In genomic region chr13:42992585-42993122, GRCh38 we compare ENCODE assay signal across 8 cellular contexts. TPM values are rescaled to one million over a fixed set of nuclear protein-coding genes. Genes with fewer than 3 reads are reported as not detected.
DNase-seq lines count a peak whose midpoint lies in the region; ATAC-seq, FAIRE-seq and TF ChIP-seq lines count a peak whose summit lies in the region.

No MANE protein-coding gene starts in this region.

- no peaks in the 10 kb centered on the region for H3K4me1 ChIP-seq in breast epithelium
- H3K4me1 ChIP-seq in HepG2 (ENCODE audit: insufficient read depth, low read length): peaks cover 8% of the 10 kb centered on the region; the same call in 1 of the 2 replicates
- H3K4me1 ChIP-seq in transverse colon: peaks cover 13 to 27% (median 22%) of the 10 kb centered on the region in 4 donors

- H3K9ac ChIP-seq in HepG2 (ENCODE audit: insufficient read depth, low read depth, low read length): peak overlapping the region; percentile 11; the same call in 1 of the 2 replicates

- H2AFZ ChIP-seq in HepG2 (ENCODE audit: low read length): peak overlapping the region; percentile 24

- H3K27me3 Mint-ChIP-seq in MCF 10A (ENCODE audit: insufficient read depth, unreplicated experiment): no peaks in the 10 kb centered on the region
- no peaks in the 10 kb centered on the region for H3K27me3 Mint-ChIP-seq in activated naive CD8-positive, alpha-beta T cell treated with anti-CD3 and anti-CD28 coated beads for 36 hours

- in situ Hi-C loops in HepG2 (cut with HindIII; ENCODE audit: extremely low pct_ligation_motif_present, low pct_unique_long_range_greater_than_20kb) (no loop called here), transverse colon (cut with MboI; ENCODE audit: low pct_ligation_motif_present in 1 of 4, low pct_unique_long_range_greater_than_20kb in 1 of 4, low sequenced_read_pairs in 3 of 4) (no loop called here)

- no peak for DNase-seq in breast epithelium (ENCODE audit: low spot score in 2 of 2)
- DNase-seq in MCF 10A (ENCODE audit: unreplicated experiment): no peak
- DNase-seq in activated naive CD8-positive, alpha-beta T cell treated with anti-CD3 and anti-CD28 coated beads for 36 hours: no peak
- DNase-seq in HepG2 (ENCODE audit: low spot score): no peak
- no peak for DNase-seq in transverse colon
- no peak for DNase-seq in NCI-H345 treated with DMSO at 0.1 percent for 48 hours (lab: John Stamatoyannopoulos, UW; ENCODE audit: unreplicated experiment)
- DNase-seq in SKM-1 treated with dmso at 0.1 percent for 144 hours (lab: John Stamatoyannopoulos, UW; ENCODE audit: unreplicated experiment): no peak

- intact Hi-C loops in breast epithelium (cut with DNase I; ENCODE audit: low total_unique reads): no loop called here
- intact Hi-C loops in MCF 10A (cut with micrococcal nuclease): loop anchor here (10.0 kb wide), 1 partner anchor 98 kb away; no protein-coding TSS in a partner anchor
- intact Hi-C loops in HepG2 (cut with micrococcal nuclease; ENCODE audit: unreplicated experiment): no loop called here
- intact Hi-C loops in transverse colon (cut with DNase I; ENCODE audit: low total_unique reads): no loop called here

- H3K4me3 ChIP-seq in breast epithelium (peak overlapping the region; percentile 69 to 81 (median 77)), HepG2 (replicated peaks in 1 of 3; ENCODE audit: insufficient read depth in 1 of 3, low read depth in 2 of 3, low read length in 3 of 3) (peak overlapping the region; percentile 43 to 74 (median 58); a peak in 4 of 6 replicates), transverse colon (peak overlapping the region; percentile 56 to 94 (median 67))

- H3K4me3 Mint-ChIP-seq in MCF 10A (ENCODE audit: unreplicated experiment): no peak overlapping the region
- peak overlapping the region; percentile 84 for H3K4me3 Mint-ChIP-seq in activated naive CD8-positive, alpha-beta T cell treated with anti-CD3 and anti-CD28 coated beads for 36 hours

- no peaks in the 10 kb centered on the region for H4K20me1 ChIP-seq in HepG2 (ENCODE audit: insufficient read depth, low read length)

- H3K4me1 Mint-ChIP-seq in MCF 10A (ENCODE audit: insufficient read depth, unreplicated experiment): peaks cover 18% of the 10 kb centered on the region
- peaks cover 56% of the 10 kb centered on the region for H3K4me1 Mint-ChIP-seq in activated naive CD8-positive, alpha-beta T cell treated with anti-CD3 and anti-CD28 coated beads for 36 hours

- TF ChIP-seq CTCF in breast epithelium (IDR thresholded peaks at IDR 0.05) (no peak), MCF 10A (IDR thresholded peaks at IDR 0.05; ENCODE audit: unreplicated experiment) (no peak), HepG2 (CRISPR knock-in tag; IDR thresholded peaks at IDR 0.05) (no peak), transverse colon (IDR thresholded peaks at IDR 0.05) (no peak)

- H3K27ac ChIP-seq in breast epithelium (peak overlapping the region; percentile 84 to 85), HepG2 (ENCODE audit: extremely low read length, insufficient read depth, low read length) (no peak overlapping the region), transverse colon (peak overlapping the region; percentile 90 to 98 (median 93))

- no peak for FAIRE-seq in HepG2 (lab: Jason Lieb, UNC)

- TF ChIP-seq RAD21 in HepG2 (CRISPR knock-in tag; IDR thresholded peaks at IDR 0.05): no peak

- no peaks in the 10 kb centered on the region for H3K79me2 ChIP-seq in HepG2 (ENCODE audit: insufficient read depth, low read length)

- no peaks in the 10 kb centered on the region for H3K9me3 Mint-ChIP-seq in MCF 10A (ENCODE audit: unreplicated experiment)
- H3K9me3 Mint-ChIP-seq in activated naive CD8-positive, alpha-beta T cell treated with anti-CD3 and anti-CD28 coated beads for 36 hours: no peaks in the 10 kb centered on the region

- H3K27ac Mint-ChIP-seq in MCF 10A (ENCODE audit: low read depth, unreplicated experiment): no peak overlapping the region
- H3K27ac Mint-ChIP-seq in activated naive CD8-positive, alpha-beta T cell treated with anti-CD3 and anti-CD28 coated beads for 36 hours: peak overlapping the region; percentile 99

- no peak for TF ChIP-seq EP300 in HepG2 (IDR thresholded peaks at IDR 0.05; ENCODE audit: low read depth in 2 of 2, low read length in 2 of 2)
- no peak for TF ChIP-seq EP300 in HepG2 (CRISPR knock-in tag; IDR thresholded peaks at IDR 0.05; ENCODE audit: borderline replicate concordance)
- no peak for TF ChIP-seq EP300 in transverse colon (IDR thresholded peaks at IDR 0.05; ENCODE audit: low read depth)

- 42% methylated on average over 5 of the region's 5 CpGs for WGBS in HepG2 (ENCODE audit: low lambda C conversion rate)
- WGBS in transverse colon (ENCODE audit: low coverage in 1 of 2), 2 donors: 34 to 43% methylated on average over 5 of the region's 5 CpGs

- TF ChIP-seq POLR2A in breast epithelium (IDR thresholded peaks at IDR 0.05) (no peak), HepG2 (IDR thresholded peaks at IDR 0.05; ENCODE audit: insufficient read depth in 1 of 2, low read depth in 2 of 2, low read length in 2 of 2) (no peak), transverse colon (IDR thresholded peaks at IDR 0.05) (no peak)

- CTCF ChIA-PET in MCF 10A (lab: Yijun Ruan, JAX): interaction anchor here (0.6 to 1.6 kb wide), 2 partner anchors 9 to 23 kb away, joined by 3 to 4 read pairs; no protein-coding TSS in a partner anchor
- CTCF ChIA-PET in HepG2 (lab: Yijun Ruan, JAX; ENCODE audit: low intra/inter-chr PET ratio, low total read pairs): no interaction called here

- ATAC-seq in HG03378 (IDR thresholded peaks at IDR 0.05; ENCODE audit: unreplicated experiment): peak; percentile 37
- ATAC-seq in HepG2: no peak

- H3K36me3 ChIP-seq in breast epithelium: no peaks in the 10 kb centered on the region
- no peaks in the 10 kb centered on the region for H3K36me3 ChIP-seq in HepG2 (replicated peaks in 1 of 2; ENCODE audit: control insufficient read depth in 1 of 2, insufficient read depth in 2 of 2, low read length in 2 of 2)
- H3K36me3 ChIP-seq in transverse colon: no peaks in the 10 kb centered on the region

- no peaks in the 10 kb centered on the region for H3K9me3 ChIP-seq in breast epithelium
- no peaks in the 10 kb centered on the region for H3K9me3 ChIP-seq in HepG2 (ENCODE audit: low read length)
- no peaks in the 10 kb centered on the region for H3K9me3 ChIP-seq in transverse colon

- H3K4me2 ChIP-seq in HepG2 (ENCODE audit: low read depth, low read length): peak overlapping the region; percentile 88

- H3K36me3 Mint-ChIP-seq in MCF 10A (ENCODE audit: insufficient read depth, unreplicated experiment): no peaks in the 10 kb centered on the region
- peaks cover 3% of the 10 kb centered on the region for H3K36me3 Mint-ChIP-seq in activated naive CD8-positive, alpha-beta T cell treated with anti-CD3 and anti-CD28 coated beads for 36 hours

- BruUV-seq in MCF 10A (replicated peaks; lab: Mats Ljungman, UMichigan) (no TSS peak), HepG2 (replicated peaks; lab: Mats Ljungman, UMichigan) (no TSS peak)

- POLR2A ChIA-PET in MCF 10A (lab: Yijun Ruan, JAX) (no interaction called here), HepG2 (lab: Yijun Ruan, JAX) (no interaction called here)

- no peaks in the 10 kb centered on the region for H3K27me3 ChIP-seq in breast epithelium
- H3K27me3 ChIP-seq in HepG2 (ENCODE audit: control insufficient read depth in 1 of 2, insufficient read depth in 2 of 2, low read length in 2 of 2): peaks cover 2 to 26% of the 10 kb centered on the region in 2 experiments
- H3K27me3 ChIP-seq in transverse colon: no peaks in the 10 kb centered on the region

RNA-seq across cellular contexts. Expression of gene EPSTI1, which starts 0.6 kb away (rescaled TPM):
- total RNA-seq in breast epithelium (1 to 10 TPM; 5.0 to 6.6 (median 5.1) TPM), MCF 10A (2022) (not detected in 2 replicates), HepG2 (2016; rRNA removed; fragmentation: Illumina TruSeq; extraction: Trizol) (not detected in 2 replicates), transverse colon (100 to 1,000 TPM in 1 of 4 donors, 10 to 100 TPM in 3; 13.1 to 145 (median 18.7) TPM)
- total RNA-seq in activated naive CD8-positive, alpha-beta T cell treated with anti-CD3 and anti-CD28 coated beads for 36 hours: 10 to 100 TPM; 21.5 to 23.2 TPM
- total RNA-seq in HepG2 (2016; cell fraction: cytosol; rRNA removed; fragmentation: Illumina TruSeq; extraction: Trizol; ENCODE audit: low read depth): not detected in 2 replicates
- total RNA-seq in HepG2 (2016; cell fraction: insoluble cytoplasmic fraction; rRNA removed; fragmentation: Illumina TruSeq; extraction: Trizol): not detected in 2 replicates
- not detected in 2 replicates for total RNA-seq in HepG2 (2016; cell fraction: membrane; rRNA removed; fragmentation: Illumina TruSeq; extraction: Trizol)
- total RNA-seq in HepG2 (2016; cell fraction: nucleus; rRNA removed; fragmentation: Illumina TruSeq; extraction: Trizol): not detected in 2 replicates
- 0.03 TPM in 1 of 2 replicates, not detected in the other for polyA plus RNA-seq in HepG2 (2011; rRNA removed)
- not detected in 2 replicates for polyA plus RNA-seq in HepG2 (2011; cell fraction: cytosol; rRNA removed)
- not detected in 2 replicates for polyA plus RNA-seq in HepG2 (2011; cell fraction: nucleus; rRNA removed)
- polyA plus RNA-seq in HepG2 (2012): not detected in 2 replicates
- not detected in 2 replicates for polyA plus RNA-seq in HepG2 (2016; cell fraction: cytosol; fragmentation: Illumina TruSeq; extraction: Trizol; ENCODE audit: low read depth)
- polyA plus RNA-seq in HepG2 (2016; cell fraction: insoluble cytoplasmic fraction; fragmentation: Illumina TruSeq; extraction: Trizol; ENCODE audit: low read depth): not detected in 2 replicates
- polyA plus RNA-seq in HepG2 (2016; cell fraction: membrane; fragmentation: Illumina TruSeq; extraction: Trizol; ENCODE audit: low read depth): not detected in 2 replicates
- polyA plus RNA-seq in HepG2 (2016; cell fraction: nucleus; fragmentation: Illumina TruSeq; extraction: Trizol; ENCODE audit: insufficient read depth, low read depth): not detected in 2 replicates
- not detected in 2 replicates for polyA minus RNA-seq in HepG2 (2011; rRNA and poly(A)+ RNA removed; ENCODE audit: low replicate concordance)
- polyA minus RNA-seq in HepG2 (2011; cell fraction: cytosol; rRNA and poly(A)+ RNA removed): not detected in 2 replicates
- not detected in 2 replicates for polyA minus RNA-seq in HepG2 (2011; cell fraction: nucleus; rRNA and poly(A)+ RNA removed)

RNA-seq across cellular contexts. Expression of gene DNAJC15, which starts 30.7 kb away (rescaled TPM):
- total RNA-seq in breast epithelium (10 to 100 TPM in 2 of 3 donors, 1 to 10 TPM in 1; 9.2 to 14.4 (median 12.9) TPM), MCF 10A (2022) (32.4 and 34.0 TPM in 2 replicates), HepG2 (2016; rRNA removed; fragmentation: Illumina TruSeq; extraction: Trizol) (21.5 and 23.0 TPM in 2 replicates), transverse colon (10 to 100 TPM; 10.5 to 18.3 (median 11.4) TPM)
- total RNA-seq in activated naive CD8-positive, alpha-beta T cell treated with anti-CD3 and anti-CD28 coated beads for 36 hours: 10 to 100 TPM; 13.6 to 13.9 TPM
- 12.1 and 13.1 TPM in 2 replicates for total RNA-seq in HepG2 (2016; cell fraction: cytosol; rRNA removed; fragmentation: Illumina TruSeq; extraction: Trizol; ENCODE audit: low read depth)
- 19.6 and 23.8 TPM in 2 replicates for total RNA-seq in HepG2 (2016; cell fraction: insoluble cytoplasmic fraction; rRNA removed; fragmentation: Illumina TruSeq; extraction: Trizol)
- 10.2 and 13.9 TPM in 2 replicates for total RNA-seq in HepG2 (2016; cell fraction: membrane; rRNA removed; fragmentation: Illumina TruSeq; extraction: Trizol)
- 16.2 and 16.9 TPM in 2 replicates for total RNA-seq in HepG2 (2016; cell fraction: nucleus; rRNA removed; fragmentation: Illumina TruSeq; extraction: Trizol)
- 27.2 and 31.9 TPM in 2 replicates for polyA plus RNA-seq in HepG2 (2011; rRNA removed)
- polyA plus RNA-seq in HepG2 (2011; cell fraction: cytosol; rRNA removed): 23.4 and 24.2 TPM in 2 replicates
- 6.0 and 7.0 TPM in 2 replicates for polyA plus RNA-seq in HepG2 (2011; cell fraction: nucleus; rRNA removed)
- 12.1 and 12.9 TPM in 2 replicates for polyA plus RNA-seq in HepG2 (2012)
- 15.4 and 21.7 TPM in 2 replicates for polyA plus RNA-seq in HepG2 (2016; cell fraction: cytosol; fragmentation: Illumina TruSeq; extraction: Trizol; ENCODE audit: low read depth)
- polyA plus RNA-seq in HepG2 (2016; cell fraction: insoluble cytoplasmic fraction; fragmentation: Illumina TruSeq; extraction: Trizol; ENCODE audit: low read depth): 20.3 TPM in 2 replicates
- polyA plus RNA-seq in HepG2 (2016; cell fraction: membrane; fragmentation: Illumina TruSeq; extraction: Trizol; ENCODE audit: low read depth): 9.1 and 11.0 TPM in 2 replicates
- 22.8 and 24.6 TPM in 2 replicates for polyA plus RNA-seq in HepG2 (2016; cell fraction: nucleus; fragmentation: Illumina TruSeq; extraction: Trizol; ENCODE audit: insufficient read depth, low read depth)
- 6.5 and 21.0 TPM in 2 replicates for polyA minus RNA-seq in HepG2 (2011; rRNA and poly(A)+ RNA removed; ENCODE audit: low replicate concordance)
- 12.3 and 14.1 TPM in 2 replicates for polyA minus RNA-seq in HepG2 (2011; cell fraction: cytosol; rRNA and poly(A)+ RNA removed)
- polyA minus RNA-seq in HepG2 (2011; cell fraction: nucleus; rRNA and poly(A)+ RNA removed): 17.4 and 18.0 TPM in 2 replicates
